Comparison of ENCODE assay signal across 9 cellular contexts in genomic region chr5:139655727-139656271, GRCh38. TPM values are rescaled to one million over a fixed set of nuclear protein-coding genes. Genes with fewer than 3 reads are reported as not detected.
DNase-seq lines count a peak whose midpoint lies in the region; TF ChIP-seq lines count a peak whose summit lies in the region.
"Had no signal": no experiment of that assay in that cellular context is flagged by ENCODE, and none has a peak within 500 bp of the region (broad histone marks: within the 10 kb centered on the region; RNA-seq: fewer than 3 reads in every experiment).

No MANE protein-coding gene starts in this region.

- intact Hi-C loops in colonic mucosa (cut with DNase I) = no loop called here

- TF ChIP-seq CTCF in colonic mucosa (IDR thresholded peaks at IDR 0.05) (no peak), WERI-Rb-1 (IDR thresholded peaks at IDR 0.05; ENCODE audit: low read depth, low read length) (no peak)

- peak overlapping the region; percentile 36 to 43 for H3K9ac ChIP-seq in colonic mucosa (ENCODE audit: low read depth in 2 of 2, low read length in 2 of 2)

- peaks cover 30% of the 10 kb centered on the region for H3K4me1 ChIP-seq in colonic mucosa

- H3K9me3 ChIP-seq in colonic mucosa (no peaks in the 10 kb centered on the region), WERI-Rb-1 (ENCODE audit: severe bottlenecking) (no peaks in the 10 kb centered on the region)

- DNase-seq in HT-29 (ENCODE audit: low spot score) (peak; percentile 75), colonic mucosa (no peak), lung microvascular endothelial cell (ENCODE audit: low read depth in 2 of 2) (peak; percentile 46 to 74), substantia nigra (lab: John Stamatoyannopoulos, UW) (peak in 21 of 49 donors; percentile 29 to 80 (median 50)), WERI-Rb-1 (no peak), putamen (ENCODE audit: low spot score) (no peak), NCI-H226 (no peak)
- no peak for DNase-seq in effector CD4-positive, alpha-beta T cell

- H3K36me3 ChIP-seq in colonic mucosa (no peaks in the 10 kb centered on the region), WERI-Rb-1 (peaks cover 26% of the 10 kb centered on the region)

- no peaks in the 10 kb centered on the region for H3K27me3 ChIP-seq in colonic mucosa
- no peaks in the 10 kb centered on the region for H3K27me3 ChIP-seq in WERI-Rb-1 (ENCODE audit: insufficient read depth, low read depth, severe bottlenecking)

- H3K4me3 ChIP-seq in colonic mucosa = no peak overlapping the region
- no peak overlapping the region for H3K4me3 ChIP-seq in WERI-Rb-1 (ENCODE audit: low read depth, low read length)

- H3K27ac ChIP-seq in colonic mucosa = peak overlapping the region; percentile 64
- peak overlapping the region; percentile 98 for H3K27ac ChIP-seq in substantia nigra (ENCODE audit: low read depth, low read length, poor library complexity, severe bottlenecking)
- H3K27ac ChIP-seq in WERI-Rb-1 = no peak overlapping the region
- H3K27ac ChIP-seq: HL-60 had no signal

RNA-seq across cellular contexts. Expression of gene CXXC5, which starts 7.7 kb away (rescaled TPM):
- total RNA-seq in HT-29 (2014; rRNA removed; shearing (Covaris generic)) = 211 and 220 TPM in 2 replicates
- total RNA-seq in colonic mucosa (10 to 100 TPM; 32.3 to 40.4 TPM), lung microvascular endothelial cell (20.7 and 39.1 TPM in 2 replicates)

Comparison
In these comparisons a context has a peak if more than half of its experiments do, and no peak if none do; other contexts are left out.
1. DNase-seq: peak in HT-29 (single experiment) and lung microvascular endothelial cell (2 of 2); none in colonic mucosa (single experiment), effector CD4-positive, alpha-beta T cell (single experiment), WERI-Rb-1 (single experiment), putamen (single experiment) and NCI-H226 (single experiment).